ENCODE assay signal across 2 cellular contexts in genomic region chr16:2181952-2182351, GRCh38.
TF ChIP-seq lines count a peak whose summit lies in the region.

No MANE protein-coding gene starts in this region.

TF ChIP-seq in HCT116, 20 proteins besides CTCF, POLR2A, EP300 and RAD21:
- TF ChIP-seq ZBTB33 (IDR thresholded peaks at IDR 0.05; ENCODE audit: extremely low read depth, insufficient replicate concordance, low read length) (no peak), ZFX (IDR thresholded peaks at IDR 0.05) (no peak), CEBPB (IDR thresholded peaks at IDR 0.05; ENCODE audit: low read depth) (no peak), MAX (IDR thresholded peaks at IDR 0.05) (no peak), EGR1 (IDR thresholded peaks at IDR 0.05; ENCODE audit: low read depth) (no peak), SRF (IDR thresholded peaks at IDR 0.05; ENCODE audit: low read depth) (no peak), EZH2phosphoT487 (IDR thresholded peaks at IDR 0.05; ENCODE audit: borderline replicate concordance) (no peak), JUND (IDR thresholded peaks at IDR 0.05) (no peak)

TF ChIP-seq in GM12878, 131 proteins besides CTCF, POLR2A, EP300 and RAD21:
- no peak for TF ChIP-seq ZBTB4 (CRISPR knock-in tag; IDR thresholded peaks at IDR 0.05)
- no peak for TF ChIP-seq RELB (IDR thresholded peaks at IDR 0.05; ENCODE audit: low read depth)
- TF ChIP-seq BCL3 (IDR thresholded peaks at IDR 0.05; ENCODE audit: borderline replicate concordance, insufficient read depth, low read depth, low read length, poor library complexity, severe bottlenecking): peak; percentile 83
TF ChIP-seq in GM12878: peak in this region for 1.
